In the genomic region with DNA sequence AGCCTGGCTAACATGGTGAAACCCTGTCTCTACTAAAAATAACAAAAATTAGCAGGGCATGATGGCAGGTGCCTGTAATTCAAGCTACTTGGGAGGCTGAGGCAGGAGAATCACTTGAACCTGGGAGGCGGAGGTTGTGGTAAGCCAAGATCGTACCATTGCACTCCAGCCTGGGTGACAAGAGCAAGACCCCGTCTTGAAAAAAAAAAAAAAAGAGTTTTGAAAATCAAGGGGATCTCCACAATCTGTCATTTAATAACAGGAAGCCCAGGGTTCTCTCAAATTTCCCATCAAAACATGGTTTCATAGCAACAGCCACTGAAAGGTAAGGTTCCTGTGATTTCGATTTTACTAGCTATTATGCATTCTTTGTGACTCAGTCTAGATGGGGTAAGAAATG, we compare ENCODE assay signal across 9 cellular contexts. TPM values are rescaled to one million over a fixed set of nuclear protein-coding genes. Genes with fewer than 3 reads are reported as not detected.
DNase-seq lines count a peak whose midpoint lies in the region; ATAC-seq and TF ChIP-seq lines count a peak whose summit lies in the region.
"Not testable (repeated sequence)": the region's sequence is repeated elsewhere in the genome, so short reads cannot be mapped to it uniquely, and the experiment has no call there.
"Had no signal": no experiment of that assay in that cellular context is flagged by ENCODE, and none has a peak within 500 bp of the region (broad histone marks: within the 10 kb centered on the region; RNA-seq: fewer than 3 reads in every experiment).

No MANE protein-coding gene starts in this region.

- H2BK5ac ChIP-seq in trophoblast cell (ENCODE audit: low read depth, low read length, poor library complexity), result not testable (repeated sequence)

- ATAC-seq in GM19023 (IDR thresholded peaks at IDR 0.05; ENCODE audit: unreplicated experiment), result peak; percentile 67
- ATAC-seq in GM21786 (IDR thresholded peaks at IDR 0.05; ENCODE audit: unreplicated experiment), result peak; percentile 74
- ATAC-seq in HG03097 (IDR thresholded peaks at IDR 0.05; ENCODE audit: low FRiP score, unreplicated experiment), result peak; percentile 75

- not testable (repeated sequence) for H4K12ac ChIP-seq in trophoblast cell (ENCODE audit: low read depth, low read length)

- H3K4ac ChIP-seq in trophoblast cell (ENCODE audit: low read depth, low read length), result not testable (repeated sequence)

- not testable (repeated sequence) for H4K91ac ChIP-seq in trophoblast cell (ENCODE audit: low read depth, low read length)

- not testable (repeated sequence) for H3K36me3 Mint-ChIP-seq in activated naive CD8-positive, alpha-beta T cell

- not testable (repeated sequence) for H2BK12ac ChIP-seq in trophoblast cell (ENCODE audit: low read length)

- H3K4me3 ChIP-seq in DOHH2 (ENCODE audit: low read length); trophoblast cell (ENCODE audit: low read depth, low read length): not testable (repeated sequence)

- H3K79me1 ChIP-seq in trophoblast cell (ENCODE audit: low read length), result not testable (repeated sequence)

- peaks cover 55% of the 10 kb centered on the region for H3K4me1 ChIP-seq in DOHH2 (ENCODE audit: control insufficient read depth, low read length)
- H3K4me1 ChIP-seq in trophoblast cell (ENCODE audit: control insufficient read depth in 1 of 2, insufficient read depth in 2 of 2, low read length in 2 of 2), result not testable (repeated sequence)

- not testable (repeated sequence) for TF ChIP-seq CTCF in DOHH2 (IDR thresholded peaks at IDR 0.05; ENCODE audit: low read depth, low read length, poor library complexity, severe bottlenecking)

- WGBS in trophoblast cell (ENCODE audit: extremely low coverage, insufficient coverage, insufficient read length), result no CpG with 5 or more reads among the region's 4 CpGs

- not testable (repeated sequence) for H3K23ac ChIP-seq in trophoblast cell (ENCODE audit: low read length)

- not testable (repeated sequence) for H3K79me2 ChIP-seq in DOHH2 (ENCODE audit: control insufficient read depth, low read length); trophoblast cell (ENCODE audit: control insufficient read depth, insufficient read depth, low read length, poor library complexity)

- not testable (repeated sequence) for H3K9me3 ChIP-seq in DOHH2 (ENCODE audit: control insufficient read depth, insufficient read depth, low read length); trophoblast cell (ENCODE audit: insufficient read depth, low read depth, low read length)

- H3K4me3 Mint-ChIP-seq in activated naive CD8-positive, alpha-beta T cell, result peak overlapping the region; percentile 80

- H2BK120ac ChIP-seq in trophoblast cell (ENCODE audit: insufficient read depth, low read length, poor library complexity), result not testable (repeated sequence)

- H3K36me3 ChIP-seq in DOHH2 (ENCODE audit: control insufficient read depth, low read length); trophoblast cell (ENCODE audit: control insufficient read depth in 1 of 2, insufficient read depth in 2 of 2, low read length in 2 of 2): not testable (repeated sequence)

- H2AFZ ChIP-seq in trophoblast cell (ENCODE audit: insufficient read depth, low read length, poor library complexity), result not testable (repeated sequence)

- peak overlapping the region; percentile 97 for H3K27ac Mint-ChIP-seq in activated naive CD8-positive, alpha-beta T cell

- not testable (repeated sequence) for H2AK5ac ChIP-seq in trophoblast cell (ENCODE audit: low read length)

- H3K4me1 Mint-ChIP-seq in activated naive CD8-positive, alpha-beta T cell (ENCODE audit: low read depth), result peaks cover 81% of the 10 kb centered on the region

- H3F3A ChIP-seq in DOHH2 (ENCODE audit: control insufficient read depth, insufficient read depth), result not testable (repeated sequence)

- H3K18ac ChIP-seq in trophoblast cell (ENCODE audit: low read length), result not testable (repeated sequence)

- H3K9me2 ChIP-seq in DOHH2 (replicated peaks; ENCODE audit: control insufficient read depth, low read length), result not testable (repeated sequence)

- peak overlapping the region; percentile 42 for H3K4me2 ChIP-seq in DOHH2 (ENCODE audit: low read length)
- not testable (repeated sequence) for H3K4me2 ChIP-seq in trophoblast cell (ENCODE audit: low read length)

- H4K8ac ChIP-seq in trophoblast cell (ENCODE audit: low read depth, low read length), result not testable (repeated sequence)

- H4K20me1 ChIP-seq in DOHH2 (ENCODE audit: control insufficient read depth, insufficient read depth, low read depth, low read length), result not testable (repeated sequence)

- H3K9ac ChIP-seq in trophoblast cell (ENCODE audit: low read length), result not testable (repeated sequence)

- H3K14ac ChIP-seq in trophoblast cell (ENCODE audit: low read length), result not testable (repeated sequence)

- not testable (repeated sequence) for H3K27me3 ChIP-seq in DOHH2 (ENCODE audit: control insufficient read depth, low read length); trophoblast cell (ENCODE audit: insufficient read depth, low read length)

- H3K27me3 Mint-ChIP-seq in activated naive CD8-positive, alpha-beta T cell, result not testable (repeated sequence)

- H3K27ac ChIP-seq in DOHH2 (ENCODE audit: low read depth, low read length); trophoblast cell (ENCODE audit: low read depth, low read length): not testable (repeated sequence)

- DNase-seq in NCI-H226 (peak; percentile 65), trophoblast cell (peak; percentile 54 to 79)
- DNase-seq in activated CD4-positive, alpha-beta T cell treated with anti-CD3 and anti-CD28 coated beads, Interleukin-2, amount 50 U/mL, for 48 hours, result peak; percentile 49 to 65

- H3K9me3 Mint-ChIP-seq in activated naive CD8-positive, alpha-beta T cell (ENCODE audit: low read depth), result not testable (repeated sequence)

RNA-seq across cellular contexts. Expression of gene ZC3H12D, which starts 10.0 kb away (rescaled TPM):
- polyA plus RNA-seq in trophoblast cell (2013), result 0.04 and 0.06 TPM in 2 replicates
- polyA plus RNA-seq: immature natural killer cell had no signal

RNA-seq across cellular contexts. Expression of gene PPIL4, which starts 51.0 kb away (rescaled TPM):
- 35.8 and 37.2 TPM in 2 replicates for polyA plus RNA-seq in trophoblast cell (2013)
